ENCODE assay signal across 20 cellular contexts in the genomic region with DNA sequence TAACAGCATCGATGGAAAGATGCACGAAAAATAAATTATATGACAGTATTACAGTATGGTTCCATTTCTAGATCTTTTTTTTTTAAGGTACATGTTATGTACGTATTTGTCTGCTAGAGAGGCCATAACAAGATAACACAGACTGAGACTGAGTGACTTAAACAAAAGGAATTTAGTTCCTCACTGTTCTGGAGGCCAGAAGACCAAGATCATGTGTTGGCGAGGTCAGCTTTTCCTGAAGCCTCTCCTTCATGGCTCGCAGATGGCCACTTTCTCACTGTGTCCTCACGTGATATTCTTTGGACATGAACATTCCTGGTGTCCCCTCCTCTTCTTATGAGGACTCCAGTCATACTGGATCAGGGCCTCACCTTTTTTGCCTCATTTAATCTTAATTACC.
A peak's percentile ranks its signal among the peaks of the same experiment; 100 is the strongest.
DNase-seq lines count a peak whose midpoint lies in the region; ATAC-seq and TF ChIP-seq lines count a peak whose summit lies in the region.
"Had no signal": no experiment of that assay in that cellular context is flagged by ENCODE, and none has a peak within 500 bp of the region (broad histone marks: within the 10 kb centered on the region; RNA-seq: fewer than 3 reads in every experiment).

No MANE protein-coding gene starts in this region.

- no peaks in the 10 kb centered on the region for H3K9me3 ChIP-seq in hepatocyte (ENCODE audit: low read depth)
- H3K9me3 ChIP-seq: adrenal gland, heart right ventricle, thyroid gland had no signal

- H3K27me3 ChIP-seq in brain microvascular endothelial cell (replicated peaks) (no peaks in the 10 kb centered on the region), hepatocyte (no peaks in the 10 kb centered on the region)
- H3K27me3 ChIP-seq: adrenal gland, heart right ventricle, thyroid gland had no signal

- in situ Hi-C loops in brain microvascular endothelial cell (cut with HindIII; ENCODE audit: low pct_ligation_motif_present, low sequenced_read_pairs), result no loop called here

- no peaks in the 10 kb centered on the region for H4K20me1 ChIP-seq in hepatocyte (ENCODE audit: insufficient read depth, poor library complexity, severe bottlenecking)

- H3K9me2 ChIP-seq in hepatocyte (replicated peaks; ENCODE audit: insufficient read depth), result no peaks in the 10 kb centered on the region

- TF ChIP-seq CTCF in brain microvascular endothelial cell (IDR thresholded peaks at IDR 0.05; ENCODE audit: low read depth, low read length, missing control alignments) (no peak), hepatocyte (IDR thresholded peaks at IDR 0.05; ENCODE audit: poor library complexity) (no peak)

- no peak overlapping the region for H2AFZ ChIP-seq in hepatocyte
- H2AFZ ChIP-seq: PC-9 had no signal

- H3K4me2 ChIP-seq in hepatocyte, result no peak overlapping the region
- H3K4me2 ChIP-seq: PC-9 had no signal

- H3K4me3 ChIP-seq in brain microvascular endothelial cell (ENCODE audit: low read depth, low read length) (no peak overlapping the region), hepatocyte (no peak overlapping the region)
- H3K4me3 ChIP-seq: adrenal gland, heart right ventricle, PC-9, thyroid gland had no signal

- no peaks in the 10 kb centered on the region for H3K36me3 ChIP-seq in brain microvascular endothelial cell (replicated peaks)
- no peaks in the 10 kb centered on the region for H3K36me3 ChIP-seq in hepatocyte (replicated peaks; ENCODE audit: insufficient read depth, low read depth)
- H3K36me3 ChIP-seq: adrenal gland, heart right ventricle, thyroid gland had no signal

- ATAC-seq in HG03025 (IDR thresholded peaks at IDR 0.05; ENCODE audit: low FRiP score, unreplicated experiment) (no peak), HG02884 (IDR thresholded peaks at IDR 0.05; ENCODE audit: unreplicated experiment) (no peak)
- ATAC-seq: activated CD8-positive, alpha-beta memory T cell treated with anti-CD3 and anti-CD28 coated beads, Interleukin-2, amount 10 ng/mL, durations not matched to agents 7 days and 5 days; heart right ventricle; stimulated activated effector memory CD8-positive, alpha-beta T cell treated with anti-CD3 and anti-CD28 coated beads, Interleukin-12 subunit alpha, Interleukin-12 subunit beta, amount 100 ng/mL, for 72 hours had no signal

- H3K27ac ChIP-seq in brain microvascular endothelial cell (peak overlapping the region; percentile 69), hepatocyte (no peak overlapping the region)
- H3K27ac ChIP-seq: 22Rv1, adrenal gland, heart right ventricle, PC-9, thyroid gland had no signal

- no peaks in the 10 kb centered on the region for H3K4me1 ChIP-seq in hepatocyte (ENCODE audit: insufficient read depth)
- H3K4me1 ChIP-seq: adrenal gland had no signal

- no peaks in the 10 kb centered on the region for H3K79me2 ChIP-seq in hepatocyte

- WGBS in hepatocyte (ENCODE audit: low lambda C conversion rate, missing lambda C conversion rate), result 89% methylated on average over 6 of the region's 6 CpGs

- DNase-seq in A172 (ENCODE audit: low spot score) (peak; percentile 54), HS-5 (ENCODE audit: low read depth) (peak; percentile 41), brain microvascular endothelial cell (peak; percentile 84), hepatocyte (ENCODE audit: low spot score) (peak; percentile 17), medulla oblongata (ENCODE audit: extremely low spot score) (no peak)
- no peak for DNase-seq in stimulated activated CD4-positive, alpha-beta T cell treated with anti-CD3 and anti-CD28 coated beads, Interleukin-15, amount 100 ng/mL, for 24 hours
- DNase-seq: activated CD4-positive, CD25-positive, alpha-beta regulatory T cell treated with anti-CD3 and anti-CD28 coated beads, Interleukin-2, amount 50 U/mL, for 72 hours; activated CD8-positive, alpha-beta memory T cell treated with anti-CD3 and anti-CD28 coated beads, Interleukin-2, amount 10 ng/mL, durations not matched to agents 7 days and 5 days; adrenal gland; CD4-positive, CD25-positive, alpha-beta regulatory T cell; heart right ventricle; NCI-H2107; NCI-H69; PC-9; stimulated activated CD4-positive, alpha-beta T cell treated with anti-CD3 and anti-CD28 coated beads, Interleukin-12 subunit alpha, Interleukin-12 subunit beta, amount 100 ng/mL, for 4 hours; thyroid gland had no signal

Comparison
In these comparisons a context has a peak if more than half of its experiments do, and no peak if none do; other contexts are left out.
1. DNase-seq: peak in A172 (single experiment), HS-5 (single experiment), brain microvascular endothelial cell (single experiment) and hepatocyte (single experiment); none in medulla oblongata (single experiment) and stimulated activated CD4-positive, alpha-beta T cell treated with anti-CD3 and anti-CD28 coated beads, Interleukin-15, amount 100 ng/mL, for 24 hours (single experiment).